ENCODE assay signal across 16 cellular contexts in genomic region chr15:69343133-69343532, GRCh38. TPM values are rescaled to one million over a fixed set of nuclear protein-coding genes. Genes with fewer than 3 reads are reported as not detected.
"Had no signal": no experiment of that assay in that cellular context is flagged by ENCODE, and none has a peak within 500 bp of the region (broad histone marks: within the 10 kb centered on the region; RNA-seq: fewer than 3 reads in every experiment).

No MANE protein-coding gene starts in this region.

- H3K36me3 Mint-ChIP-seq: naive thymus-derived CD8-positive, alpha-beta T cell had no signal

- H3K4me3 ChIP-seq: heart left ventricle, ovary, right atrium auricular region had no signal

- H3K27ac ChIP-seq: heart left ventricle, ovary, right atrium auricular region had no signal

- H3K9me3 ChIP-seq: heart left ventricle, ovary, right atrium auricular region had no signal

- H3K9me3 Mint-ChIP-seq: neural crest cell had no signal

- H3K27ac Mint-ChIP-seq: naive thymus-derived CD8-positive, alpha-beta T cell had no signal

- H3K4me3 Mint-ChIP-seq: naive thymus-derived CD8-positive, alpha-beta T cell; neural crest cell had no signal

- H3K27me3 ChIP-seq: heart left ventricle, ovary, right atrium auricular region had no signal

- H3K4me1 ChIP-seq: right atrium auricular region had no signal

- ATAC-seq: esophagus mucosa; left colon; naive thymus-derived CD8-positive, alpha-beta T cell had no signal

- DNase-seq: effector memory CD4-positive, alpha-beta T cell; heart left ventricle; hypothalamus; left colon; mammary epithelial cell; naive thymus-derived CD8-positive, alpha-beta T cell; nucleus accumbens; ovary; small intestine; stimulated activated CD4-positive, alpha-beta T cell treated with anti-CD3 and anti-CD28 coated beads, Interleukin-12 subunit alpha, Interleukin-12 subunit beta, amount 100 ng/mL, for 4 hours; stimulated activated naive CD4-positive, alpha-beta T cell treated with Interleukin-2 at 50 U/mL for 16 hours; trophoblast cell had no signal

- H3K36me3 ChIP-seq: heart left ventricle, ovary, right atrium auricular region had no signal

- H3K4me1 Mint-ChIP-seq: naive thymus-derived CD8-positive, alpha-beta T cell; neural crest cell had no signal

RNA-seq across cellular contexts. Expression of gene PAQR5, which starts 44.4 kb away (rescaled TPM):
- total RNA-seq: glomerular endothelial cell; naive thymus-derived CD8-positive, alpha-beta T cell had no signal
- polyA plus RNA-seq: naive thymus-derived CD8-positive, alpha-beta T cell had no signal
